22 cellular contexts compared by ENCODE assay signal in genomic region chr4:7199129-7199725, GRCh38. TPM values are rescaled to one million over a fixed set of nuclear protein-coding genes. Genes with fewer than 3 reads are reported as not detected.
"Had no signal": no experiment of that assay in that cellular context is flagged by ENCODE, and none has a peak within 500 bp of the region (broad histone marks: within the 10 kb centered on the region; RNA-seq: fewer than 3 reads in every experiment).

No MANE protein-coding gene starts in this region.

- H3K9ac ChIP-seq: parathyroid adenoma had no signal

- DNase-seq: activated B cell treated with CpG ODN at 0.5 μM for 24 hours; activated CD4-positive, alpha-beta T cell treated with anti-CD3 and anti-CD28 coated beads, Interleukin-2, amount 50 U/mL, for 1 hour; activated T-cell treated with anti-CD3 and anti-CD28 coated beads for 4 hours; amniotic stem cell; cerebellar nuclear complex; dermis blood vessel endothelial cell; esophagus squamous epithelium; foreskin fibroblast; glutamatergic neuron; immature natural killer cell; mesendoderm; stimulated activated naive CD4-positive, alpha-beta T cell; T-helper 17 cell had no signal

- H3K27ac ChIP-seq: esophagus squamous epithelium, parathyroid adenoma, right atrium auricular region, suprapubic skin had no signal

- ATAC-seq: activated naive CD4-positive, alpha-beta T cell treated with anti-CD3 and anti-CD28 coated beads, Interleukin-2, amount 50 U/mL, for 72 hours; activated T-helper 17 cell treated with anti-CD3 and anti-CD28 coated beads, Interleukin-2, amount 50 U/mL, for 72 hours; T-helper 17 cell had no signal

- FAIRE-seq: endometrium, TTC549 had no signal

- H3K4me1 ChIP-seq: parathyroid adenoma, right atrium auricular region had no signal

- H3K36me3 Mint-ChIP-seq: activated naive CD4-positive, alpha-beta T cell treated with anti-CD3 and anti-CD28 coated beads, Interleukin-2, amount 50 U/mL, for 72 hours; brain; immature natural killer cell had no signal

- H3K9me3 Mint-ChIP-seq: activated B cell treated with CpG ODN at 0.5 μM for 24 hours; activated naive CD4-positive, alpha-beta T cell treated with anti-CD3 and anti-CD28 coated beads, Interleukin-2, amount 50 U/mL, for 72 hours; activated T-helper 17 cell treated with anti-CD3 and anti-CD28 coated beads, Interleukin-2, amount 50 U/mL, for 72 hours; brain; immature natural killer cell had no signal

- H3K4me3 ChIP-seq: esophagus squamous epithelium, right atrium auricular region, suprapubic skin had no signal

- H3K36me3 ChIP-seq: esophagus squamous epithelium, right atrium auricular region, suprapubic skin had no signal

- H3K9me3 ChIP-seq: esophagus squamous epithelium, right atrium auricular region, suprapubic skin had no signal

- H3K4me1 Mint-ChIP-seq: activated B cell treated with CpG ODN at 0.5 μM for 24 hours; activated T-helper 17 cell treated with anti-CD3 and anti-CD28 coated beads, Interleukin-2, amount 50 U/mL, for 72 hours; immature natural killer cell; T-helper 17 cell had no signal

- H3K27ac Mint-ChIP-seq: activated B cell treated with CpG ODN at 0.5 μM for 24 hours; activated naive CD4-positive, alpha-beta T cell treated with anti-CD3 and anti-CD28 coated beads, Interleukin-2, amount 50 U/mL, for 72 hours; activated T-helper 17 cell treated with anti-CD3 and anti-CD28 coated beads, Interleukin-2, amount 50 U/mL, for 72 hours; brain; immature natural killer cell; T-helper 17 cell had no signal

- H3K27me3 ChIP-seq: right atrium auricular region had no signal

- H3K4me3 Mint-ChIP-seq: activated B cell treated with CpG ODN at 0.5 μM for 24 hours; activated T-helper 17 cell treated with anti-CD3 and anti-CD28 coated beads, Interleukin-2, amount 50 U/mL, for 72 hours; brain; immature natural killer cell; T-helper 17 cell had no signal

RNA-seq across cellular contexts. Expression of gene SORCS2, which starts 6.9 kb away (rescaled TPM):
- total RNA-seq: activated B cell treated with CpG ODN at 0.5 μM for 24 hours; activated CD8-positive, alpha-beta memory T cell treated with anti-CD3 and anti-CD28 coated beads for 36 hours; T-helper 17 cell had no signal
